In genomic region chr5:151808451-151809169, GRCh38 we compare ENCODE assay signal across 1 cellular context.
TF ChIP-seq lines count a peak whose summit lies in the region.

No MANE protein-coding gene starts in this region.

TF ChIP-seq in GM12878, 131 proteins besides CTCF, POLR2A, EP300 and RAD21:
- TF ChIP-seq E2F8 (IDR thresholded peaks at IDR 0.05; ENCODE audit: low read depth, partially characterized antibody) = no peak
